ENCODE assay signal across 8 cellular contexts in genomic region chr11:119205574-119206511, GRCh38. TPM values are rescaled to one million over a fixed set of nuclear protein-coding genes. Genes with fewer than 3 reads are reported as not detected.
DNase-seq lines count a peak whose midpoint lies in the region; ATAC-seq and TF ChIP-seq lines count a peak whose summit lies in the region.

Gene CBL, plus strand, starts transcription at chr11:119206339. Its CDS starts 79 bp downstream, at chr11:119206418.

- peak within 1 kb of the TSS; percentile 97 for H3K4me3 ChIP-seq in kidney epithelial cell (ENCODE audit: low read depth, low read length)

- H3K27me3 ChIP-seq in kidney epithelial cell (ENCODE audit: control insufficient read depth, insufficient read depth, low read length): no peaks in the 10 kb centered on the region

- DNase-seq in AG20443 (ENCODE audit: low spot score) (peak; percentile 99), NCI-H446 treated with DMSO at 0.1 percent for 48 hours (lab: John Stamatoyannopoulos, UW) (peak; percentile 74), cerebellum (ENCODE audit: low spot score) (peak; percentile 95), kidney epithelial cell (ENCODE audit: low read depth) (peak; percentile 61)
- DNase-seq in activated CD4-positive, alpha-beta T cell treated with anti-CD3 and anti-CD28 coated beads for 1 hour: peak; percentile 95
- peak; percentile 97 for DNase-seq in stimulated activated CD4-positive, alpha-beta T cell treated with anti-CD3 and anti-CD28 coated beads, Interleukin-15, amount 100 ng/mL, for 24 hours

- ATAC-seq in GM19025 (IDR thresholded peaks at IDR 0.05; ENCODE audit: low read depth, unreplicated experiment): peak; percentile 84
- ATAC-seq in HG03342 (IDR thresholded peaks at IDR 0.05; ENCODE audit: unreplicated experiment): peak; percentile 75

- peak; percentile 91 for TF ChIP-seq CTCF in kidney epithelial cell (IDR thresholded peaks at IDR 0.05; ENCODE audit: insufficient read depth, low read length, poor library complexity, severe bottlenecking)

- H3K36me3 ChIP-seq in kidney epithelial cell (ENCODE audit: control insufficient read depth, insufficient read depth, low read length): no peaks in the 10 kb centered on the region

RNA-seq across cellular contexts. Expression of gene CBL, which starts in this region (rescaled TPM):
- total RNA-seq in cerebellum: 22.0 TPM
- total RNA-seq in kidney epithelial cell: 22.5 and 23.7 TPM in 2 replicates

Comparison
In these comparisons a context has a peak if more than half of its experiments do, and no peak if none do; other contexts are left out.
1. Peak in every context shown above with its lines: DNase-seq, ATAC-seq and H3K4me3 ChIP-seq.